ENCODE assay signal across 13 cellular contexts in the genomic region with DNA sequence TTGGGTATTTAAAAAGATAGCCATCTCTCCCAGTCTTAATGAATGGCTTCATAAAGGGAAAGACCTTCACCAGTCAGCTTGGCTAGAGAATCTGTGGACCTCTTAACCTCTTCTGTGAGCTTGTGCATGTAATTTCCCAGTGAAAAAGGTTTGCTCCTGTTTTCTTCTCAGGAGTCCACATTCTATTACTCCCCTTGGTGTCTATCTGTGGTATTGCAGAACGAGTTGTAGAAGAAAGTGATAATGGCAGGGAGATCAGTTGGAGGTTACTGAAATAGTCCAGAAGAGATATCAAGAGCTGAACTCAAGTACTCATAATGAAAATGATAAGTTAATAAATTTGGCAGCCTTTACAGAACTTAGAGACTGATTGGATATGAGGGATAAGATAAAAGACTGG. TPM values are rescaled to one million over a fixed set of nuclear protein-coding genes. Genes with fewer than 3 reads are reported as not detected.
A peak's percentile ranks its signal among the peaks of the same experiment; 100 is the strongest.
DNase-seq lines count a peak whose midpoint lies in the region; TF ChIP-seq lines count a peak whose summit lies in the region.
"Had no signal": no experiment of that assay in that cellular context is flagged by ENCODE, and none has a peak within 500 bp of the region (broad histone marks: within the 10 kb centered on the region; RNA-seq: fewer than 3 reads in every experiment).

No MANE protein-coding gene starts in this region.

- POLR2A ChIA-PET in RWPE1 (lab: Yijun Ruan, JAX; ENCODE audit: low non-redundant PET), result no interaction called here

- no peak overlapping the region for H3K27ac ChIP-seq in RWPE1

- DNase-seq in AML-193 (lab: John Stamatoyannopoulos, UW) (peak; percentile 1 to 35), H7 (peak; percentile 21), RWPE1 (ENCODE audit: low spot score) (peak; percentile 1), hepatic stellate cell (ENCODE audit: low spot score) (peak; percentile 9), T1000 (lab: John Stamatoyannopoulos, UW) (no peak), Ammon's horn (ENCODE audit: low spot score) (no peak), LoVo (ENCODE audit: low spot score) (no peak), NCI-H146 treated with DMSO at 0.1 percent for 48 hours (lab: John Stamatoyannopoulos, UW; ENCODE audit: unreplicated experiment) (no peak)
- DNase-seq: activated CD8-positive, alpha-beta memory T cell treated with anti-CD3 and anti-CD28 coated beads, Interleukin-2, amount 50 U/mL, for 48 hours; DMS153; NCI-H510A; nephron progenitor cell; stimulated activated CD4-positive, alpha-beta T cell treated with anti-CD3 and anti-CD28 coated beads, Interleukin-4, amount 100 ng/mL, for 1 hour had no signal

- H3K36me3 ChIP-seq in H7 (replicated peaks; ENCODE audit: control insufficient read depth, insufficient read depth, low read length), result no peaks in the 10 kb centered on the region

- H3K27me3 ChIP-seq in H7 (ENCODE audit: control insufficient read depth, insufficient read depth, low read length), result no peaks in the 10 kb centered on the region

- CTCF ChIA-PET in RWPE1 (lab: Yijun Ruan, JAX), result no interaction called here

- no peak overlapping the region for H3K4me3 ChIP-seq in H7 (ENCODE audit: insufficient read depth, low read depth, low read length)

- TF ChIP-seq CTCF in RWPE1 (conservative IDR thresholded peaks at IDR 0.05; ENCODE audit: low read depth), result no peak

RNA-seq across cellular contexts. Expression of gene VAMP7, which starts 16.5 kb away (rescaled TPM):
- total RNA-seq in H7 (2014; rRNA removed; shearing (Covaris generic)), result 25.2 and 32.1 TPM in 2 replicates

Comparison
In these comparisons a context has a peak if more than half of its experiments do, and no peak if none do; other contexts are left out.
1. DNase-seq: peak in AML-193 (2 of 2), H7 (single experiment), RWPE1 (single experiment) and hepatic stellate cell (single experiment); none in T1000 (single experiment), Ammon's horn (single experiment), LoVo (single experiment) and NCI-H146 treated with DMSO at 0.1 percent for 48 hours (single experiment).